In genomic region chr16:57958544-57958943, GRCh38 we compare ENCODE assay signal across 37 cellular contexts. TPM values are rescaled to one million over a fixed set of nuclear protein-coding genes. Genes with fewer than 3 reads are reported as not detected.
"Had no signal": no experiment of that assay in that cellular context is flagged by ENCODE, and none has a peak within 500 bp of the region (broad histone marks: within the 10 kb centered on the region; RNA-seq: fewer than 3 reads in every experiment).

No MANE protein-coding gene starts in this region.

- H3K27ac Mint-ChIP-seq: activated CD4-positive, alpha-beta memory T cell treated with anti-CD3 and anti-CD28 coated beads for 36 hours; activated CD8-positive, alpha-beta memory T cell treated with anti-CD3 and anti-CD28 coated beads, Interleukin-2, amount 10 ng/mL, durations not matched to agents 7 days and 5 days; activated naive CD4-positive, alpha-beta T cell treated with anti-CD3 and anti-CD28 coated beads, Interleukin-2, amount 10 ng/mL, durations not matched to agents 7 days and 5 days; activated naive CD8-positive, alpha-beta T cell treated with anti-CD3 and anti-CD28 coated beads, Interleukin-2, amount 10 ng/mL, durations not matched to agents 7 days and 5 days; T-helper 1 cell treated with Interleukin-12 subunit alpha and Interleukin-12 subunit beta and Interleukin-4 antibody, amounts not matched to agents 30 μg/mL and 1 μg/mL, for 36 hours; T-helper 2 cell treated with Interferon-gamma antibody and Interleukin-4, amounts not matched to agents 5 μg/mL and 100 μg/mL, for 36 hours had no signal

- H3K36me3 ChIP-seq: ascending aorta, breast epithelium, MG63, Peyer's patch, SJSA1 had no signal

- H3K4me1 Mint-ChIP-seq: activated CD8-positive, alpha-beta memory T cell treated with anti-CD3 and anti-CD28 coated beads, Interleukin-2, amount 10 ng/mL, durations not matched to agents 7 days and 5 days; activated naive CD4-positive, alpha-beta T cell treated with anti-CD3 and anti-CD28 coated beads, Interleukin-2, amount 10 ng/mL, durations not matched to agents 7 days and 5 days; activated naive CD8-positive, alpha-beta T cell treated with anti-CD3 and anti-CD28 coated beads, Interleukin-2, amount 10 ng/mL, durations not matched to agents 7 days and 5 days had no signal

- DNase-seq: activated CD4-positive, alpha-beta memory T cell treated with anti-CD3 and anti-CD28 coated beads for 36 hours; activated CD4-positive, alpha-beta T cell treated with anti-CD3 and anti-CD28 coated beads for 4 hours; activated CD4-positive, alpha-beta T cell treated with anti-CD3 and anti-CD28 coated beads, Interleukin-2, amount 50 U/mL, for 1 hour; activated CD8-positive, alpha-beta memory T cell treated with anti-CD3 and anti-CD28 coated beads for 24 hours; activated CD8-positive, alpha-beta memory T cell treated with anti-CD3 and anti-CD28 coated beads, Interleukin-2, amount 10 ng/mL, durations not matched to agents 7 days and 5 days; activated CD8-positive, alpha-beta memory T cell treated with anti-CD3 and anti-CD28 coated beads, Interleukin-2, amount 50 U/mL, for 48 hours; activated effector memory CD4-positive, alpha-beta T cell treated with Interleukin-2 at 50 U/mL for 16 hours; activated naive CD4-positive, alpha-beta T cell treated with anti-CD3 and anti-CD28 coated beads, Interleukin-2, amount 10 ng/mL, durations not matched to agents 7 days and 5 days; activated naive CD8-positive, alpha-beta T cell treated with anti-CD3 and anti-CD28 coated beads, Interleukin-2, amount 10 ng/mL, durations not matched to agents 7 days and 5 days; activated T-cell treated with anti-CD3 and anti-CD28 coated beads, Interleukin-2, amount 50 U/mL, for 48 hours; amygdala; body of pancreas; Kasumi-1; KG1; MG63; NCI-H1048; NCI-H1105 treated with DMSO at 0.1 percent for 48 hours; NCI-H1436; NCI-H1694; NCI-H1930; NCI-H2081 treated with DMSO at 0.1 percent for 48 hours; NCI-H226; NCI-H446 treated with DMSO at 0.1 percent for 48 hours; NCI-H524; NK-92 treated with Interleukin-12 subunit alpha and Interleukin-12 subunit beta, amount 100 ng/mL, for 24 hours; PC-3; Peyer's patch; SHP77 treated with DMSO at 0.1 percent for 48 hours; SK-N-SH had no signal

- H3K27ac ChIP-seq: ascending aorta, body of pancreas, Peyer's patch, SJSA1 had no signal

- H3K36me3 Mint-ChIP-seq: activated CD4-positive, alpha-beta memory T cell treated with anti-CD3 and anti-CD28 coated beads for 36 hours; activated CD8-positive, alpha-beta memory T cell treated with anti-CD3 and anti-CD28 coated beads, Interleukin-2, amount 10 ng/mL, durations not matched to agents 7 days and 5 days; activated naive CD4-positive, alpha-beta T cell treated with anti-CD3 and anti-CD28 coated beads, Interleukin-2, amount 10 ng/mL, durations not matched to agents 7 days and 5 days; activated naive CD8-positive, alpha-beta T cell treated with anti-CD3 and anti-CD28 coated beads, Interleukin-2, amount 10 ng/mL, durations not matched to agents 7 days and 5 days; WTC11 had no signal

- FAIRE-seq: TTC549 had no signal

- H3K9me3 ChIP-seq: ascending aorta, body of pancreas, breast epithelium, MG63, Peyer's patch, SJSA1, SK-N-SH had no signal

- H3K4me2 ChIP-seq: SK-N-SH had no signal

- H3K4me3 Mint-ChIP-seq: activated CD4-positive, alpha-beta memory T cell treated with anti-CD3 and anti-CD28 coated beads for 36 hours; activated CD8-positive, alpha-beta memory T cell treated with anti-CD3 and anti-CD28 coated beads, Interleukin-2, amount 10 ng/mL, durations not matched to agents 7 days and 5 days; activated naive CD4-positive, alpha-beta T cell treated with anti-CD3 and anti-CD28 coated beads, Interleukin-2, amount 10 ng/mL, durations not matched to agents 7 days and 5 days; activated naive CD8-positive, alpha-beta T cell treated with anti-CD3 and anti-CD28 coated beads, Interleukin-2, amount 10 ng/mL, durations not matched to agents 7 days and 5 days; T-helper 1 cell treated with Interleukin-12 subunit alpha and Interleukin-12 subunit beta and Interleukin-4 antibody, amounts not matched to agents 30 μg/mL and 1 μg/mL, for 36 hours; T-helper 2 cell treated with Interferon-gamma antibody and Interleukin-4, amounts not matched to agents 5 μg/mL and 100 μg/mL, for 36 hours; WTC11 had no signal

- H3K27me3 ChIP-seq: ascending aorta, body of pancreas, breast epithelium, MG63, Peyer's patch, SJSA1 had no signal

- H3K4me1 ChIP-seq: ascending aorta, breast epithelium, Peyer's patch had no signal

- H3K27me3 Mint-ChIP-seq: activated CD4-positive, alpha-beta memory T cell treated with anti-CD3 and anti-CD28 coated beads for 36 hours; activated CD8-positive, alpha-beta memory T cell treated with anti-CD3 and anti-CD28 coated beads, Interleukin-2, amount 10 ng/mL, durations not matched to agents 7 days and 5 days; activated naive CD8-positive, alpha-beta T cell treated with anti-CD3 and anti-CD28 coated beads, Interleukin-2, amount 10 ng/mL, durations not matched to agents 7 days and 5 days had no signal

- H3K4me3 ChIP-seq: ascending aorta, body of pancreas, breast epithelium, MG63, Peyer's patch, SJSA1 had no signal

- H3K9ac ChIP-seq: SK-N-SH had no signal

- H3K9me3 Mint-ChIP-seq: activated CD4-positive, alpha-beta memory T cell treated with anti-CD3 and anti-CD28 coated beads for 36 hours; activated naive CD4-positive, alpha-beta T cell treated with anti-CD3 and anti-CD28 coated beads, Interleukin-2, amount 10 ng/mL, durations not matched to agents 7 days and 5 days; activated naive CD8-positive, alpha-beta T cell treated with anti-CD3 and anti-CD28 coated beads, Interleukin-2, amount 10 ng/mL, durations not matched to agents 7 days and 5 days; T-helper 1 cell treated with Interleukin-12 subunit alpha and Interleukin-12 subunit beta and Interleukin-4 antibody, amounts not matched to agents 30 μg/mL and 1 μg/mL, for 36 hours; T-helper 2 cell treated with Interferon-gamma antibody and Interleukin-4, amounts not matched to agents 5 μg/mL and 100 μg/mL, for 36 hours; WTC11 had no signal

RNA-seq across cellular contexts. Expression of gene CNGB1, which starts 12.4 kb away (rescaled TPM):
- total RNA-seq: activated CD4-positive, alpha-beta memory T cell treated with anti-CD3 and anti-CD28 coated beads for 36 hours; activated CD8-positive, alpha-beta memory T cell treated with anti-CD3 and anti-CD28 coated beads, Interleukin-2, amount 10 ng/mL, durations not matched to agents 7 days and 5 days; activated naive CD8-positive, alpha-beta T cell treated with anti-CD3 and anti-CD28 coated beads, Interleukin-2, amount 10 ng/mL, durations not matched to agents 7 days and 5 days; ascending aorta; body of pancreas; breast epithelium; cardiac septum; WTC11 had no signal
